8 cellular contexts compared by ENCODE assay signal in the genomic region with DNA sequence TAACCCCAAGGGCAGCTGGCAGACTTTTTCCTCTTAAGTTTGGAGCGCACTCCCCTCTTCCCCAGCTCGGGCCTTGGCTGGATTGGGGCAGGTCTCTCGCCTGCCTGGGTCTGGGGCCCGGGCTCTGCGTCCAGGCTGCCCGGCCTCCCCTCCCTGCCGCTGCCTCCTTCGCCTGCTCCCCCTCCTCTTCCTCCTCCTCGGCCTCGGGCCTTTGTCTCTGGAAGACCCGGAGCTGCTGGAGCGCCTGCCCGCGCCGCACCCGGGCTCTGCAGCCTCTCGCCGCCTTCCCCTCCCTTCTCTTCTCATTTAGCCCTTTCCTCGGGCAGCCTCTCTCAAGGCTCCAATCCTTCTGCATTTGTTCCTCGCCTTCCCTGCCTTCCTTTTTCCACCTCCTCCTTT.
DNase-seq lines count a peak whose midpoint lies in the region; ATAC-seq lines count a peak whose summit lies in the region.

No MANE protein-coding gene starts in this region.

- H3K9ac ChIP-seq in ES-I3 (ENCODE audit: low read depth, low read length): peak overlapping the region; percentile 25; the same call in 1 of the 2 replicates
- no peak overlapping the region for H3K9ac ChIP-seq in iPS-18a (ENCODE audit: low read length)

- H3K9me3 ChIP-seq in ES-I3 (ENCODE audit: control insufficient read depth, insufficient read depth, low read length) (no peaks in the 10 kb centered on the region), iPS-18a (ENCODE audit: control insufficient read depth, low read depth, low read length) (no peaks in the 10 kb centered on the region)

- intact Hi-C loops in sciatic nerve (cut with DNase I): no loop called here

- ATAC-seq in sciatic nerve (peak; percentile 6), GM21515 (IDR thresholded peaks at IDR 0.05; ENCODE audit: unreplicated experiment) (no peak)

- H3K4me3 ChIP-seq in iPS-18a (ENCODE audit: low read length): peak overlapping the region; percentile 6

- peaks cover 28% of the 10 kb centered on the region for H3K4me1 ChIP-seq in ES-I3 (ENCODE audit: insufficient read depth, low read length)
- H3K4me1 ChIP-seq in iPS-18a (ENCODE audit: control insufficient read depth, low read depth, low read length): peaks cover 5% of the 10 kb centered on the region

- no peak for DNase-seq in sciatic nerve (ENCODE audit: low spot score)
- no peak for DNase-seq in activated T-cell treated with anti-CD3 and anti-CD28 coated beads, Interleukin-2, amount 50 U/mL, for 1 hour
- DNase-seq in stimulated activated naive CD4-positive, alpha-beta T cell (lab: John Stamatoyannopoulos, UW): no peak
- DNase-seq in DMS 273 (lab: John Stamatoyannopoulos, UW; ENCODE audit: unreplicated experiment): no peak

- H3K36me3 ChIP-seq in ES-I3 (ENCODE audit: insufficient read depth, low read length): no peaks in the 10 kb centered on the region
- no peaks in the 10 kb centered on the region for H3K36me3 ChIP-seq in iPS-18a (ENCODE audit: control insufficient read depth, low read depth, low read length)

- H3K27me3 ChIP-seq in iPS-18a (ENCODE audit: control insufficient read depth, insufficient read depth, low read length): peaks cover 11% of the 10 kb centered on the region

- peak overlapping the region; percentile 97 for H3K27ac ChIP-seq in angular gyrus (ENCODE audit: low read depth, low read length)
- H3K27ac ChIP-seq in iPS-18a (ENCODE audit: low read length): no peak overlapping the region
